In genomic region chr1:160189649-160190625, GRCh38 we compare ENCODE assay signal across 1 cellular context.
TF ChIP-seq lines count a peak whose summit lies in the region.

TSS of gene CASQ1 (plus strand) at chr1:160190575. CDS start at chr1:160190752, 177 bp downstream.

TF ChIP-seq in IMR-90, 13 proteins besides CTCF, POLR2A, EP300 and RAD21:
- TF ChIP-seq MAZ (IDR thresholded peaks at IDR 0.05; ENCODE audit: borderline replicate concordance, low read depth, low read length) (no peak), CEBPB (IDR thresholded peaks at IDR 0.05; ENCODE audit: low read depth, low read length) (no peak), MXI1 (IDR thresholded peaks at IDR 0.05; ENCODE audit: borderline replicate concordance, low read depth, low read length) (no peak), RFX5 (IDR thresholded peaks at IDR 0.05; ENCODE audit: low read depth, low read length) (no peak), USF2 (IDR thresholded peaks at IDR 0.05; ENCODE audit: low read depth, low read length) (no peak), NFE2L2 (IDR thresholded peaks at IDR 0.05; ENCODE audit: low read depth, low read length) (no peak), ELK1 (IDR thresholded peaks at IDR 0.05; ENCODE audit: borderline replicate concordance, low read depth, low read length) (no peak), BHLHE40 (IDR thresholded peaks at IDR 0.05; ENCODE audit: low read depth, low read length) (no peak), SMC3 (IDR thresholded peaks at IDR 0.05; ENCODE audit: low read depth, low read length) (no peak), CHD1 (IDR thresholded peaks at IDR 0.05; ENCODE audit: low read depth, low read length) (no peak), RCOR1 (IDR thresholded peaks at IDR 0.05; ENCODE audit: insufficient replicate concordance, low read length) (no peak), FOS (IDR thresholded peaks at IDR 0.05; ENCODE audit: low read depth, low read length) (no peak)
